21 cellular contexts compared by ENCODE assay signal in the genomic region with DNA sequence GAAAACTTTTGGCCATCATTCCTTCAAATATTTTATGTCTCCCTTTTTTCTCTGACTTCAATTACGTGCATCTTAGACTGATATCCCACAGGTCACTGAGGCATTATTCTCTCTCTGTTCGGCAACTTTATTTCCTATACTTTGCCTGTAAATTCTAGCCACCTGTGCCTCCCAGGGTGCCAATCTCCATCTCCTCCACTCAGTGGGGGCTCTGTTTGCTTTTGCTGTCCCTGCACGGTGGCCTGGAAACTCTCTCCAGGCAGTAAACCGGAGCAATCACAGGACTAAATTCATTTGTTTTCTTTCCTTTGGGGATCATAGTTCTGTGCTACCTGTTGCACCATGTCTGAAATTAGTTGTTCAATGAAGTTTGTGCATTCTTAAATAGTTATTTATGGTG.
"Had no signal": no experiment of that assay in that cellular context is flagged by ENCODE, and none has a peak within 500 bp of the region (broad histone marks: within the 10 kb centered on the region; RNA-seq: fewer than 3 reads in every experiment).

No MANE protein-coding gene starts in this region.

- ATAC-seq: K562, Panc1, T-cell had no signal

- H3K27ac ChIP-seq: HL-60, KMS-11, RWPE1 had no signal

- H3K9me3 Mint-ChIP-seq: IgD-negative memory B cell, T-cell had no signal

- H3K36me3 Mint-ChIP-seq: IgD-negative memory B cell, T-cell had no signal

- H3K27ac Mint-ChIP-seq: IgD-negative memory B cell, T-cell had no signal

- H3K9me3 ChIP-seq: SK-N-SH had no signal

- H3K9me2 ChIP-seq: SK-N-SH had no signal

- H3K4me1 Mint-ChIP-seq: IgD-negative memory B cell, T-cell had no signal

- H3K4me2 ChIP-seq: KMS-11, SK-N-SH had no signal

- H3K4me3 Mint-ChIP-seq: IgD-negative memory B cell, T-cell had no signal

- FAIRE-seq: HTR-8/SVneo, K562 had no signal

- H3K4me3 ChIP-seq: K562 had no signal

- DNase-seq: Kasumi-1, MM.1S, NCI-H1092 treated with DMSO at 0.1 percent for 48 hours, NCI-H1694, NCI-H187 treated with DMSO at 0.1 percent for 48 hours, NCI-H2171, NCI-H226, NCI-H524, NCI-H526 treated with DMSO at 0.1 percent for 48 hours, NCI-H774, SHP77, SK-N-SH, SW 1271, T-cell had no signal

- H3K9ac ChIP-seq: KMS-11, SK-N-SH had no signal
